Comparison of ENCODE assay signal across 2 cellular contexts in genomic region chr11:113884361-113884836, GRCh38.
TF ChIP-seq lines count a peak whose summit lies in the region.

No MANE protein-coding gene starts in this region.

TF ChIP-seq in H1, 55 proteins besides CTCF, POLR2A, EP300 and RAD21 (continued from another document):
- peak; percentile 95 for TF ChIP-seq TEAD4 (IDR thresholded peaks at IDR 0.05; ENCODE audit: low read depth, low read length)

TF ChIP-seq in HepG2, 621 proteins besides CTCF, POLR2A, EP300 and RAD21 (continued from another document and continues in another):
- TF ChIP-seq ATF4 (CRISPR knock-in tag; IDR thresholded peaks at IDR 0.05) (peak in 1 of 2 experiments; percentile 97; a peak in 2 of 4 replicates), SIX1 (CRISPR knock-in tag; IDR thresholded peaks at IDR 0.05; ENCODE audit: borderline replicate concordance) (no peak), PRMT3 (CRISPR knock-in tag; IDR thresholded peaks at IDR 0.05; ENCODE audit: borderline replicate concordance, low read depth) (no peak), SPEN (CRISPR knock-in tag; IDR thresholded peaks at IDR 0.05; ENCODE audit: low read depth) (no peak), NR2F1 (CRISPR knock-in tag; IDR thresholded peaks at IDR 0.05) (no peak), ZBTB4 (CRISPR knock-in tag; IDR thresholded peaks at IDR 0.05; ENCODE audit: borderline replicate concordance) (no peak), ZC3H4 (CRISPR knock-in tag; IDR thresholded peaks at IDR 0.05; ENCODE audit: borderline replicate concordance) (no peak), ZNF768 (CRISPR knock-in tag; IDR thresholded peaks at IDR 0.05) (no peak), TEF (CRISPR knock-in tag; IDR thresholded peaks at IDR 0.05) (0 out of 2 replicates have a peak, but pooled peaks have one; percentile 42), ZNF512B (CRISPR knock-in tag; IDR thresholded peaks at IDR 0.05; ENCODE audit: borderline replicate concordance) (no peak), KMT2A (CRISPR knock-in tag; IDR thresholded peaks at IDR 0.05) (no peak), FOXM1 (CRISPR knock-in tag; IDR thresholded peaks at IDR 0.05) (no peak), ZMYM2 (CRISPR knock-in tag; IDR thresholded peaks at IDR 0.05) (no peak), ZNF749 (CRISPR knock-in tag; IDR thresholded peaks at IDR 0.05; ENCODE audit: borderline replicate concordance) (no peak), GABPB1 (CRISPR knock-in tag; IDR thresholded peaks at IDR 0.05) (no peak), SALL1 (CRISPR knock-in tag; IDR thresholded peaks at IDR 0.05) (0 out of 2 replicates have a peak, but pooled peaks have one; percentile 12), MAZ (IDR thresholded peaks at IDR 0.05; ENCODE audit: borderline replicate concordance, low read depth, low read length) (no peak), MAZ (CRISPR knock-in tag; IDR thresholded peaks at IDR 0.05; ENCODE audit: low read depth) (no peak), FOSL2 (CRISPR knock-in tag; IDR thresholded peaks at IDR 0.05) (peak; percentile 32; the same call in 1 of the 2 replicates), CEBPB (IDR thresholded peaks at IDR 0.05; ENCODE audit: borderline replicate concordance, low read depth, low read length) (peak; percentile 92), ATF2 (CRISPR knock-in tag; IDR thresholded peaks at IDR 0.05) (peak; percentile 88), ZNF550 (CRISPR knock-in tag; IDR thresholded peaks at IDR 0.05; ENCODE audit: borderline replicate concordance) (no peak), PBX2 (CRISPR knock-in tag; IDR thresholded peaks at IDR 0.05) (no peak), ATF3 (CRISPR knock-in tag; IDR thresholded peaks at IDR 0.05) (peak; percentile 96), ZBTB34 (CRISPR knock-in tag; IDR thresholded peaks at IDR 0.05) (no peak), ZNF512 (CRISPR knock-in tag; IDR thresholded peaks at IDR 0.05) (no peak), ISL2 (CRISPR knock-in tag; IDR thresholded peaks at IDR 0.05) (no peak), KIAA2018 (CRISPR knock-in tag; IDR thresholded peaks at IDR 0.05; ENCODE audit: borderline replicate concordance) (no peak), ZFAT (CRISPR knock-in tag; conservative IDR thresholded peaks at IDR 0.05) (no peak), ZNF292 (CRISPR knock-in tag; IDR thresholded peaks at IDR 0.05; ENCODE audit: borderline replicate concordance, low read depth) (no peak), ZNF891 (CRISPR knock-in tag; IDR thresholded peaks at IDR 0.05) (no peak), SOX13 (IDR thresholded peaks at IDR 0.05) (no peak), SOX13 (CRISPR knock-in tag; conservative IDR thresholded peaks at IDR 0.05 in 1 of 2, IDR thresholded peaks at IDR 0.05 in 1 of 2) (peak in 1 of 2 experiments; percentile 20; a peak in 1 of 4 replicates)
